19 cellular contexts compared by ENCODE assay signal in the genomic region with DNA sequence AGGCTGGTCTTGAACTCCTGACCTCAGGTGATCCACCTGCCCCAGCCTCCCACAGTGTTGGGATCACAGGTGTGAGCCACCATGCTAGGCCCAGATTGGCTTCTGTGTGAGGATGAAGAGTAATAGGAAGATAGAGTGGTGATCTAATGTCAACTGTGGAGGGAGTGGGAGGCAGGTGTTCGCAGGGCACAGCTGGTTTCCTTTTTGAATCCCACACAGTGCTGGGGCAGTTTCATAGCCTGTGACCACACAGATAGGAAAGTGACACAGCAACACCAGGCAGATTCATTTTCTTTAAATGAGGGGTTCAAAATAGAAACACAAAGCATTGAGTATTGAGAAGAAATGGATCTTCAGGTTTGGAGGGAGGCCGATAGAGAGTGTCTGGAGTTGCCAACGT.
DNase-seq lines count a peak whose midpoint lies in the region; ATAC-seq, FAIRE-seq and TF ChIP-seq lines count a peak whose summit lies in the region.
"Had no signal": no experiment of that assay in that cellular context is flagged by ENCODE, and none has a peak within 500 bp of the region (broad histone marks: within the 10 kb centered on the region; RNA-seq: fewer than 3 reads in every experiment).

No MANE protein-coding gene starts in this region.

- H3K4me3 Mint-ChIP-seq in endothelial cell (ENCODE audit: unreplicated experiment): no peak overlapping the region
- H3K4me3 Mint-ChIP-seq: natural killer cell treated with Interleukin-12 subunit alpha and Interleukin-12 subunit beta and Interleukin-15 and Interleukin-18, amount 100 ng/mL, for 72 hours had no signal

- peaks cover 12% of the 10 kb centered on the region for H3K4me1 Mint-ChIP-seq in endothelial cell (ENCODE audit: unreplicated experiment)

- TF ChIP-seq CTCF in endothelial cell (IDR thresholded peaks at IDR 0.05; ENCODE audit: unreplicated experiment): no peak

- no peaks in the 10 kb centered on the region for H3K27me3 Mint-ChIP-seq in endothelial cell (ENCODE audit: unreplicated experiment)

- TF ChIP-seq POLR2A in GM12891 (IDR thresholded peaks at IDR 0.05; ENCODE audit: low read depth, low read length): no peak

- no peaks in the 10 kb centered on the region for H3K9me3 Mint-ChIP-seq in endothelial cell (ENCODE audit: unreplicated experiment)
- H3K9me3 Mint-ChIP-seq: natural killer cell treated with Interleukin-12 subunit alpha and Interleukin-12 subunit beta and Interleukin-15 and Interleukin-18, amount 100 ng/mL, for 72 hours had no signal

- ATAC-seq in GM18508 (IDR thresholded peaks at IDR 0.05; ENCODE audit: insufficient read depth, unreplicated experiment): peak; percentile 70
- ATAC-seq in GM19324 (IDR thresholded peaks at IDR 0.05; ENCODE audit: low FRiP score, unreplicated experiment): peak; percentile 54
- peak; percentile 88 for ATAC-seq in HG02973 (IDR thresholded peaks at IDR 0.05; ENCODE audit: unreplicated experiment)
- no peak for ATAC-seq in HG03095 (IDR thresholded peaks at IDR 0.05; ENCODE audit: unreplicated experiment)
- ATAC-seq: natural killer cell treated with Interleukin-12 subunit alpha and Interleukin-12 subunit beta and Interleukin-15 and Interleukin-18, amount 100 ng/mL, for 72 hours had no signal

- no peaks in the 10 kb centered on the region for H3K36me3 Mint-ChIP-seq in endothelial cell (ENCODE audit: low read depth, unreplicated experiment)
- H3K36me3 Mint-ChIP-seq: natural killer cell treated with Interleukin-12 subunit alpha and Interleukin-12 subunit beta and Interleukin-15 and Interleukin-18, amount 100 ng/mL, for 72 hours had no signal

- peak overlapping the region; percentile 33 for H3K27ac Mint-ChIP-seq in endothelial cell (ENCODE audit: unreplicated experiment)
- H3K27ac Mint-ChIP-seq: natural killer cell treated with Interleukin-12 subunit alpha and Interleukin-12 subunit beta and Interleukin-15 and Interleukin-18, amount 100 ng/mL, for 72 hours had no signal

- FAIRE-seq in GM12891 (lab: Jason Lieb, UNC): no peak
- FAIRE-seq: HTR-8/SVneo, islet of Langerhans had no signal

- DNase-seq in endothelial cell (ENCODE audit: low spot score): no peak
- no peak for DNase-seq in putamen (ENCODE audit: low spot score)
- no peak for DNase-seq in GM12891 (ENCODE audit: insufficient read length, low spot score)
- DNase-seq: activated naive CD4-positive, alpha-beta T cell; BE2C; brain microvascular endothelial cell; dorsolateral prefrontal cortex; head of caudate nucleus; NCI-H187; NCI-H69; SW 1271; testis had no signal

TF ChIP-seq in GM12891, 5 proteins besides CTCF, POLR2A, EP300 and RAD21:
- no peak for TF ChIP-seq POU2F2 (IDR thresholded peaks at IDR 0.05; ENCODE audit: low read depth, low read length)
- no peak for TF ChIP-seq POLR2AphosphoS5 (IDR thresholded peaks at IDR 0.05; ENCODE audit: low read depth, low read length)
- TF ChIP-seq SPI1 (IDR thresholded peaks at IDR 0.05; ENCODE audit: low read depth, low read length): no peak
- TF ChIP-seq TAF1 (IDR thresholded peaks at IDR 0.05; ENCODE audit: low read depth, low read length): no peak
- TF ChIP-seq PAX5 (IDR thresholded peaks at IDR 0.05; ENCODE audit: insufficient read depth, low read length, severe bottlenecking): no peak
